Comparison of ENCODE assay signal across 24 cellular contexts in genomic region chr12:57688931-57689330, GRCh38. TPM values are rescaled to one million over a fixed set of nuclear protein-coding genes. Genes with fewer than 3 reads are reported as not detected.
"Had no signal": no experiment of that assay in that cellular context is flagged by ENCODE, and none has a peak within 500 bp of the region (broad histone marks: within the 10 kb centered on the region; RNA-seq: fewer than 3 reads in every experiment).

No MANE protein-coding gene starts in this region.

- H3K9me3 ChIP-seq: colonic mucosa, esophagus muscularis mucosa, esophagus squamous epithelium, gastroesophageal sphincter had no signal

- H3K4me1 ChIP-seq: colonic mucosa, foreskin keratinocyte, gastrocnemius medialis had no signal

- H3K36me3 ChIP-seq: colonic mucosa, esophagus muscularis mucosa, esophagus squamous epithelium, gastrocnemius medialis, gastroesophageal sphincter, heart left ventricle, heart right ventricle had no signal

- ATAC-seq: effector memory CD8-positive, alpha-beta T cell; esophagus mucosa; foreskin keratinocyte; gastrocnemius medialis; gastroesophageal sphincter; heart left ventricle; heart right ventricle had no signal

- DNase-seq: colonic mucosa; cortex of kidney; dermis blood vessel endothelial cell; dorsolateral prefrontal cortex; effector CD4-positive, alpha-beta T cell; effector CD8-positive, alpha-beta T cell; effector memory CD4-positive, alpha-beta T cell; effector memory CD8-positive, alpha-beta T cell; endodermal cell; erythroblast; esophagus squamous epithelium; foreskin fibroblast; foreskin keratinocyte; foreskin melanocyte; gastrocnemius medialis; glutamatergic neuron; head of caudate nucleus; heart left ventricle; heart right ventricle had no signal

- H3K4me3 ChIP-seq: colonic mucosa, coronary artery, dorsolateral prefrontal cortex, esophagus muscularis mucosa, esophagus squamous epithelium, gastrocnemius medialis, gastroesophageal sphincter, heart left ventricle, heart right ventricle had no signal

- H3K27ac ChIP-seq: colonic mucosa, coronary artery, dorsolateral prefrontal cortex, epithelial cell of prostate, esophagus muscularis mucosa, esophagus squamous epithelium, foreskin keratinocyte, gastrocnemius medialis, gastroesophageal sphincter, heart left ventricle, heart right ventricle had no signal

RNA-seq across cellular contexts. Expression of gene B4GALNT1, which starts 55.9 kb away (rescaled TPM):
- total RNA-seq: dermis blood vessel endothelial cell had no signal
